8 cellular contexts compared by ENCODE assay signal in genomic region chr17:60421273-60422161, GRCh38. TPM values are rescaled to one million over a fixed set of nuclear protein-coding genes. Genes with fewer than 3 reads are reported as not detected.
DNase-seq lines count a peak whose midpoint lies in the region; ATAC-seq and TF ChIP-seq lines count a peak whose summit lies in the region.

No MANE protein-coding gene starts in this region.

- peaks cover 14% of the 10 kb centered on the region for H3K27me3 Mint-ChIP-seq in activated naive CD4-positive, alpha-beta T cell treated with anti-CD3 and anti-CD28 coated beads, Interleukin-2, amount 10 ng/mL, durations not matched to agents 7 days and 5 days
- peaks cover 7% of the 10 kb centered on the region for H3K27me3 Mint-ChIP-seq in glutamatergic neuron (ENCODE audit: unreplicated experiment)

- H3K27me3 ChIP-seq in osteoblast (ENCODE audit: insufficient read depth, low read length) (no peaks in the 10 kb centered on the region), suprapubic skin (no peaks in the 10 kb centered on the region)

- TF ChIP-seq CTCF in AG10803 (conservative IDR thresholded peaks at IDR 0.05; ENCODE audit: low read length), result peak; percentile 68
- peak; percentile 96 for TF ChIP-seq CTCF in RWPE1 (conservative IDR thresholded peaks at IDR 0.05; ENCODE audit: low read depth)
- peak; percentile 97 for TF ChIP-seq CTCF in glutamatergic neuron (IDR thresholded peaks at IDR 0.05; ENCODE audit: partially characterized antibody, unreplicated experiment)
- TF ChIP-seq CTCF in osteoblast (IDR thresholded peaks at IDR 0.05; ENCODE audit: extremely low read depth, low read depth, low read length), result peak; percentile 80
- TF ChIP-seq CTCF in suprapubic skin (IDR thresholded peaks at IDR 0.05), result peak; percentile 53 to 89

- H3K4me3 Mint-ChIP-seq in activated naive CD4-positive, alpha-beta T cell treated with anti-CD3 and anti-CD28 coated beads, Interleukin-2, amount 10 ng/mL, durations not matched to agents 7 days and 5 days, result peak overlapping the region; percentile 69
- peak overlapping the region; percentile 84 for H3K4me3 Mint-ChIP-seq in glutamatergic neuron (ENCODE audit: unreplicated experiment)

- POLR2A ChIA-PET in RWPE1 (lab: Yijun Ruan, JAX; ENCODE audit: low non-redundant PET), result no interaction called here

- TF ChIP-seq POLR2A in suprapubic skin (IDR thresholded peaks at IDR 0.05), result peak in 1 of 2 donors; percentile 18

- H3K9me3 Mint-ChIP-seq in activated naive CD4-positive, alpha-beta T cell treated with anti-CD3 and anti-CD28 coated beads, Interleukin-2, amount 10 ng/mL, durations not matched to agents 7 days and 5 days, result no peaks in the 10 kb centered on the region
- peaks cover 1% of the 10 kb centered on the region for H3K9me3 Mint-ChIP-seq in glutamatergic neuron (ENCODE audit: unreplicated experiment)

- H3K9me3 ChIP-seq in osteoblast (ENCODE audit: low read depth, low read length) (no peaks in the 10 kb centered on the region), suprapubic skin (no peaks in the 10 kb centered on the region)

- H3K4me3 ChIP-seq in AG10803 (ENCODE audit: low read length) (peak overlapping the region; percentile 63), osteoblast (ENCODE audit: insufficient read depth, low read length) (peak overlapping the region; percentile 80), suprapubic skin (peak overlapping the region; percentile 53)

- H3K27ac ChIP-seq in RWPE1, result no peak overlapping the region
- peak overlapping the region; percentile 60 for H3K27ac ChIP-seq in osteoblast (ENCODE audit: low read depth, low read length)
- H3K27ac ChIP-seq in suprapubic skin, result peak overlapping the region; percentile 12

- peak overlapping the region; percentile 98 for H2AFZ ChIP-seq in osteoblast (ENCODE audit: low read length)

- H3K79me2 ChIP-seq in osteoblast (ENCODE audit: insufficient read depth, low read length), result no peaks in the 10 kb centered on the region

- ATAC-seq in GM19043 (IDR thresholded peaks at IDR 0.05; ENCODE audit: low read depth, unreplicated experiment) (peak; percentile 84), HG03354 (IDR thresholded peaks at IDR 0.05; ENCODE audit: poor library complexity, severe bottlenecking, unreplicated experiment) (peak; percentile 92)

- H3K36me3 Mint-ChIP-seq in activated naive CD4-positive, alpha-beta T cell treated with anti-CD3 and anti-CD28 coated beads, Interleukin-2, amount 10 ng/mL, durations not matched to agents 7 days and 5 days, result no peaks in the 10 kb centered on the region
- peaks cover 4% of the 10 kb centered on the region for H3K36me3 Mint-ChIP-seq in glutamatergic neuron (ENCODE audit: unreplicated experiment)

- no peaks in the 10 kb centered on the region for H4K20me1 ChIP-seq in osteoblast (ENCODE audit: insufficient read depth, low read length)

- peak overlapping the region; percentile 88 for H3K4me2 ChIP-seq in osteoblast (ENCODE audit: insufficient read depth, low read length)

- H3K4me1 ChIP-seq in osteoblast (ENCODE audit: insufficient read depth, low read length), result no peaks in the 10 kb centered on the region
- H3K4me1 ChIP-seq in suprapubic skin, result peaks cover 16% of the 10 kb centered on the region

- no peak for TF ChIP-seq EP300 in suprapubic skin (IDR thresholded peaks at IDR 0.05)

- no peak overlapping the region for H3K27ac Mint-ChIP-seq in activated naive CD4-positive, alpha-beta T cell treated with anti-CD3 and anti-CD28 coated beads, Interleukin-2, amount 10 ng/mL, durations not matched to agents 7 days and 5 days
- H3K27ac Mint-ChIP-seq in glutamatergic neuron (ENCODE audit: unreplicated experiment), result no peak overlapping the region

- peaks cover 8% of the 10 kb centered on the region for H3K4me1 Mint-ChIP-seq in activated naive CD4-positive, alpha-beta T cell treated with anti-CD3 and anti-CD28 coated beads, Interleukin-2, amount 10 ng/mL, durations not matched to agents 7 days and 5 days
- H3K4me1 Mint-ChIP-seq in glutamatergic neuron (ENCODE audit: low read depth, unreplicated experiment), result no peaks in the 10 kb centered on the region

- H3K36me3 ChIP-seq in osteoblast (ENCODE audit: insufficient read depth, low read length) (no peaks in the 10 kb centered on the region), suprapubic skin (no peaks in the 10 kb centered on the region)

- DNase-seq in AG10803 (ENCODE audit: low read depth), result peak; percentile 59
- peak; percentile 55 for DNase-seq in RWPE1 (ENCODE audit: low spot score)
- peak; percentile 83 for DNase-seq in activated naive CD4-positive, alpha-beta T cell treated with anti-CD3 and anti-CD28 coated beads, Interleukin-2, amount 10 ng/mL, durations not matched to agents 7 days and 5 days
- DNase-seq in glutamatergic neuron, result peak; percentile 83
- DNase-seq in osteoblast (ENCODE audit: insufficient read length, low spot score, missing footprints), result peak; percentile 97
- DNase-seq in suprapubic skin (ENCODE audit: low spot score in 2 of 2), result peak; percentile 80 to 86

- CTCF ChIA-PET in RWPE1 (lab: Yijun Ruan, JAX), result interaction anchor here (0.5 to 0.8 kb wide), 5 partner anchors 16 to 285 kb away, joined by 3 to 6 read pairs (median 3); no protein-coding TSS in a partner anchor
- CTCF ChIA-PET in activated naive CD4-positive, alpha-beta T cell treated with anti-CD3 and anti-CD28 coated beads, Interleukin-2, amount 10 ng/mL, durations not matched to agents 7 days and 5 days (lab: Charles Lee), result interaction anchor here (0.5 to 1.4 kb wide), 8 partner anchors 10 to 278 kb away, joined by 3 to 5 read pairs (median 4); no protein-coding TSS in a partner anchor

- WGBS in suprapubic skin, result 2% methylated on average over 35 of the region's 66 CpGs

RNA-seq across cellular contexts. Expression of gene CHCT1, which starts 0.8 kb away (rescaled TPM):
- total RNA-seq in glutamatergic neuron (ENCODE audit: unreplicated experiment) (not detected), osteoblast (not detected in 2 replicates), suprapubic skin (not detected)

RNA-seq across cellular contexts. Expression of gene USP32, which starts 29.6 kb away (rescaled TPM):
- total RNA-seq in glutamatergic neuron (ENCODE audit: unreplicated experiment) (59.6 TPM), osteoblast (99.5 and 116 TPM in 2 replicates), suprapubic skin (10 to 100 TPM; 58.3 to 74.5 (median 62.0) TPM)
